15 cellular contexts compared by ENCODE assay signal in the genomic region with DNA sequence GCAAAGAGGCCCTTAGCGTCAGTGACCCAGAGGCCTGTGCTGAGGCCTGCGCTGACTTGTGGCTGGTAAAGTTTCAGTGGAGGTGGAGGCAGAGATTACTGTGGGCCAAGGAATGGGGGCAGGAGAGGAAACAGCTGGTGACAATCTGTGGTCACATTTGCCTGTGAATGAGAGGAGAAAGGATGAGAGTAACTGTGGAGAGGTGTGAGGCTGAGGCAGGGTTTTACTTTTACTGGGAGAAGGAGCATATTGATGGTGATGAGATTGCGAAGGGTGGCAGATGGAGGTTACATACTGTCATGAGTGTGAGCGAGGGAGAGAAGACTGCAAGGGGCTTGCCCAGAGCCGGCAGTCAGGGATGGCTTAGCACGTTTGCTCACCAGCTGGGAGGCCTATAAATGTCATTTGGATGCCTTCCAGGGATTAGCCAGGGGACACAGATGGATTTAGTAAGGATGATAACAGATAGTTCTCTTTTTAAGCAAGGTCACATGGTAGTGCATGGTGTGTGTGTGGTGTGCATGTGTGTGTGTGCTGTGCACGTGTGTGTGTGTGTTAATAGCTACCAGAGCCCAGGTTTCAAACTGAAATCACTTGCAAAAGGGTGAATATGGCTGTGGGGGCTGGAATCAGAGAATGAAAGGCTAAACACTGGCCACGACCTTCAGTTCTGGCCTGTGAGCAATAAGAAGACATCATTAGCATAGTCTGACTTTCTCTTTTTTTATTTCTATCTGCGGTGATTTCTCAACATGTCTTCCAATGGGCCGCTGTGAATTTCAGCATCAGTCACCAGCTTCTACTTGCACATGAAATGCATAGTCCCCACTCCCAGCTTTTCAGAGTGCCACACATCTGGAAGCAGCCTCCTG.
DNase-seq lines count a peak whose midpoint lies in the region; ATAC-seq and TF ChIP-seq lines count a peak whose summit lies in the region.
"Had no signal": no experiment of that assay in that cellular context is flagged by ENCODE, and none has a peak within 500 bp of the region (broad histone marks: within the 10 kb centered on the region; RNA-seq: fewer than 3 reads in every experiment).

No MANE protein-coding gene starts in this region.

- POLR2A ChIA-PET in IMR-90 (lab: Charles Lee; ENCODE audit: unreplicated experiment) = no interaction called here

- H2AK9ac ChIP-seq in IMR-90 (replicated peaks; ENCODE audit: low read depth, low read length, poor library complexity) = no peak overlapping the region

- no peaks in the 10 kb centered on the region for H4K20me1 ChIP-seq in IMR-90 (ENCODE audit: insufficient read depth, low read length)

- peak overlapping the region; percentile 65 for H2AFZ ChIP-seq in IMR-90 (replicated peaks; ENCODE audit: low read length, poor library complexity)

- H3K27me3 ChIP-seq in IMR-90 (ENCODE audit: control insufficient read depth, insufficient read depth, low read length) = no peaks in the 10 kb centered on the region
- no peaks in the 10 kb centered on the region for H3K27me3 ChIP-seq in H7 (ENCODE audit: control insufficient read depth, insufficient read depth, low read length)
- H3K27me3 ChIP-seq in brain microvascular endothelial cell (replicated peaks) = no peaks in the 10 kb centered on the region
- H3K27me3 ChIP-seq: ascending aorta, gastroesophageal sphincter had no signal

- peak overlapping the region; percentile 8; the same call in 1 of the 2 replicates for H3K18ac ChIP-seq in IMR-90 (ENCODE audit: low read depth, low read length)

- dilution Hi-C loops in IMR-90 (cut with HindIII; ENCODE audit: low sequenced_read_pairs, unreplicated experiment) = no loop called here

- no peak overlapping the region for H3K23ac ChIP-seq in IMR-90 (ENCODE audit: low read depth, low read length)

- no peak for TF ChIP-seq POLR2A in IMR-90 (IDR thresholded peaks at IDR 0.05; ENCODE audit: low read depth, low read length)

- H3K9me1 ChIP-seq in IMR-90 (ENCODE audit: insufficient read depth, low read length) = 0 out of 2 replicates have a peak, but pooled peaks cover 8% of the 10 kb centered on the region

- H3K36me3 ChIP-seq in IMR-90 (ENCODE audit: control insufficient read depth, insufficient read depth, low read length) (no peaks in the 10 kb centered on the region), H7 (replicated peaks; ENCODE audit: control insufficient read depth, insufficient read depth, low read length) (no peaks in the 10 kb centered on the region), brain microvascular endothelial cell (replicated peaks) (no peaks in the 10 kb centered on the region)
- H3K36me3 ChIP-seq: ascending aorta, gastroesophageal sphincter had no signal

- H3K27me3 Mint-ChIP-seq in central memory CD8-positive, alpha-beta T cell = peaks cover 11% of the 10 kb centered on the region
- H3K27me3 Mint-ChIP-seq in nephron (ENCODE audit: low read depth) = peaks cover 22% of the 10 kb centered on the region

- no peak overlapping the region for H3K4ac ChIP-seq in IMR-90 (ENCODE audit: low read depth, low read length)

- peak overlapping the region; percentile 33 for H3K27ac Mint-ChIP-seq in central memory CD8-positive, alpha-beta T cell (ENCODE audit: low read depth)
- H3K27ac Mint-ChIP-seq in nephron = peak overlapping the region; percentile 36 to 75 (median 61)

- no peak overlapping the region for H3K14ac ChIP-seq in IMR-90 (replicated peaks; ENCODE audit: low read depth, low read length)

- in situ Hi-C loops in IMR-90 (cut with MboI; ENCODE audit: low sequenced_read_pairs) = no loop called here
- in situ Hi-C loops in brain microvascular endothelial cell (cut with HindIII; ENCODE audit: low pct_ligation_motif_present, low sequenced_read_pairs) = no loop called here

- no peak overlapping the region for H2BK20ac ChIP-seq in IMR-90 (ENCODE audit: low read depth, low read length)

- H3K4me3 ChIP-seq in IMR-90 (ENCODE audit: insufficient read depth, low read depth, low read length) = no peak overlapping the region
- no peak overlapping the region for H3K4me3 ChIP-seq in H7 (ENCODE audit: insufficient read depth, low read depth, low read length)
- H3K4me3 ChIP-seq in brain microvascular endothelial cell (ENCODE audit: low read depth, low read length) = no peak overlapping the region
- H3K4me3 ChIP-seq: ascending aorta, gastroesophageal sphincter had no signal

- BruUV-seq in IMR-90 (replicated peaks; lab: Mats Ljungman, UMichigan) = no TSS peak

- no peaks in the 10 kb centered on the region for H3K9me3 Mint-ChIP-seq in central memory CD8-positive, alpha-beta T cell
- peaks cover 9% of the 10 kb centered on the region for H3K9me3 Mint-ChIP-seq in nephron

- no peaks in the 10 kb centered on the region for H3K79me1 ChIP-seq in IMR-90 (ENCODE audit: low read depth in 1 of 2, low read length in 2 of 2)

- H3K4me1 ChIP-seq in IMR-90 (ENCODE audit: control insufficient read depth, insufficient read depth, low read length) = peaks cover 12% of the 10 kb centered on the region

- WGBS in IMR-90 (ENCODE audit: extremely low coverage in 2 of 2, insufficient read length in 1 of 2), 2 experiments = 42% methylated on average over 6 of the region's 10 CpGs; no CpG with 5 or more reads in 1 of the 2 experiments

- H3K4me1 Mint-ChIP-seq in central memory CD8-positive, alpha-beta T cell = peaks cover 18% of the 10 kb centered on the region
- H3K4me1 Mint-ChIP-seq in nephron = peaks cover 62% of the 10 kb centered on the region

- H4K8ac ChIP-seq in IMR-90 (ENCODE audit: low read depth in 2 of 2, low read length in 2 of 2) = peak overlapping the region in 1 of 2 experiments; percentile 17; a peak in 1 of 4 replicates

- TF ChIP-seq RAD21 in IMR-90 (IDR thresholded peaks at IDR 0.05; ENCODE audit: low read length) = no peak

- intact Hi-C loops in IMR-90 (cut with micrococcal nuclease) = no loop called here

- H3K4me3 Mint-ChIP-seq in central memory CD8-positive, alpha-beta T cell = no peak overlapping the region
- H3K4me3 Mint-ChIP-seq in nephron = peak overlapping the region in 1 of 3 experiments; percentile 2
- H3K4me3 Mint-ChIP-seq: naive B cell had no signal

- H2BK120ac ChIP-seq in IMR-90 (ENCODE audit: low read depth, low read length) = no peak overlapping the region

- H2BK15ac ChIP-seq in IMR-90 (ENCODE audit: low read depth, low read length) = no peak overlapping the region

- DNase-seq in GM04504 (ENCODE audit: low read depth) (peak; percentile 33), IMR-90 (peak; percentile 46), H7 (no peak), RKO (ENCODE audit: low spot score) (no peak), brain microvascular endothelial cell (no peak)
- no peak for DNase-seq in central memory CD8-positive, alpha-beta T cell (ENCODE audit: low spot score in 2 of 2)
- no peak for DNase-seq in activated naive CD4-positive, alpha-beta T cell treated with anti-CD3 and anti-CD28 coated beads, Interleukin-2, amount 50 U/mL, for 16 hours
- DNase-seq: DMS53; naive B cell; stimulated activated CD4-positive, alpha-beta T cell treated with anti-CD3 and anti-CD28 coated beads, Interleukin-4, amount 100 ng/mL, for 24 hours; trophoblast cell had no signal

- no peaks in the 10 kb centered on the region for H3K9me3 ChIP-seq in IMR-90 (ENCODE audit: control insufficient read depth, insufficient read depth, low read length)
- H3K9me3 ChIP-seq: ascending aorta, gastroesophageal sphincter had no signal

- peak overlapping the region; percentile 1; the same call in 1 of the 2 replicates for H4K5ac ChIP-seq in IMR-90 (ENCODE audit: low read depth, low read length)

- CTCF ChIA-PET in IMR-90 (lab: Yijun Ruan, JAX) = no interaction called here

- H3K56ac ChIP-seq in IMR-90 (ENCODE audit: extremely low read depth, insufficient read depth, low read length) = no peak overlapping the region

- peak overlapping the region; percentile 41 for H3K4me2 ChIP-seq in IMR-90 (ENCODE audit: low read depth, low read length)

- no peak for TF ChIP-seq CTCF in IMR-90 (conservative IDR thresholded peaks at IDR 0.05; ENCODE audit: low read depth, low read length)
- TF ChIP-seq CTCF in nephron (IDR thresholded peaks at IDR 0.05; ENCODE audit: unreplicated experiment in 3 of 3) = no peak
- TF ChIP-seq CTCF in brain microvascular endothelial cell (IDR thresholded peaks at IDR 0.05; ENCODE audit: low read depth, low read length, missing control alignments) = no peak

- H4K91ac ChIP-seq in IMR-90 (ENCODE audit: insufficient read depth, low read depth, low read length) = no peak overlapping the region

- peak overlapping the region; percentile 41; the same call in 1 of the 2 replicates for H2AK5ac ChIP-seq in IMR-90 (ENCODE audit: low read depth, low read length)

- H3K27ac ChIP-seq in IMR-90 (ENCODE audit: insufficient read depth, low read length) (no peak overlapping the region; the same call in 1 of the 2 replicates), brain microvascular endothelial cell (no peak overlapping the region)
- H3K27ac ChIP-seq: ascending aorta, gastroesophageal sphincter, HL-60 had no signal

- H2BK5ac ChIP-seq in IMR-90 (ENCODE audit: low read depth, low read length, poor library complexity, severe bottlenecking) = no peak overlapping the region

- H3K36me3 Mint-ChIP-seq in central memory CD8-positive, alpha-beta T cell (ENCODE audit: insufficient read depth) = no peaks in the 10 kb centered on the region
- no peaks in the 10 kb centered on the region for H3K36me3 Mint-ChIP-seq in nephron (ENCODE audit: low read depth)
- H3K36me3 Mint-ChIP-seq: naive B cell had no signal

- peak; percentile 70 for ATAC-seq in IMR-90 (ENCODE audit: low read depth)
- no peak for ATAC-seq in central memory CD8-positive, alpha-beta T cell (replicated peaks; ENCODE audit: extremely low read depth, poor library complexity, severe bottlenecking)
- ATAC-seq: gastroesophageal sphincter had no signal

- H3K9ac ChIP-seq in IMR-90 (ENCODE audit: low read depth, low read length) = no peak overlapping the region

TF ChIP-seq in IMR-90, 13 proteins besides CTCF, POLR2A, EP300 and RAD21:
- TF ChIP-seq MAFK (IDR thresholded peaks at IDR 0.05; ENCODE audit: low read depth, low read length) (no peak), CEBPB (IDR thresholded peaks at IDR 0.05; ENCODE audit: low read depth, low read length) (peak; percentile 28; the same call in 1 of the 2 replicates), RCOR1 (IDR thresholded peaks at IDR 0.05; ENCODE audit: insufficient replicate concordance, low read length) (no peak)
- TF ChIP-seq, protein P1, sequence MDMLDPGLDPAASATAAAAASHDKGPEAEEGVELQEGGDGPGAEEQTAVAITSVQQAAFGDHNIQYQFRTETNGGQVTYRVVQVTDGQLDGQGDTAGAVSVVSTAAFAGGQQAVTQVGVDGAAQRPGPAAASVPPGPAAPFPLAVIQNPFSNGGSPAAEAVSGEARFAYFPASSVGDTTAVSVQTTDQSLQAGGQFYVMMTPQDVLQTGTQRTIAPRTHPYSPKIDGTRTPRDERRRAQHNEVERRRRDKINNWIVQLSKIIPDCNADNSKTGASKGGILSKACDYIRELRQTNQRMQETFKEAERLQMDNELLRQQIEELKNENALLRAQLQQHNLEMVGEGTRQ (IDR thresholded peaks at IDR 0.05; ENCODE audit: low read depth, low read length) = no peak
TF ChIP-seq in IMR-90: peak in this region for 1.

Comparison
In these comparisons a context has a peak if more than half of its experiments do, and no peak if none do; other contexts are left out.
1. DNase-seq: peak in GM04504 (single experiment) and IMR-90 (single experiment); none in central memory CD8-positive, alpha-beta T cell (0 of 2), H7 (single experiment), RKO (single experiment), activated naive CD4-positive, alpha-beta T cell treated with anti-CD3 and anti-CD28 coated beads, Interleukin-2, amount 50 U/mL, for 16 hours (single experiment) and brain microvascular endothelial cell (single experiment).